ENCODE assay signal across 18 cellular contexts in the genomic region with DNA sequence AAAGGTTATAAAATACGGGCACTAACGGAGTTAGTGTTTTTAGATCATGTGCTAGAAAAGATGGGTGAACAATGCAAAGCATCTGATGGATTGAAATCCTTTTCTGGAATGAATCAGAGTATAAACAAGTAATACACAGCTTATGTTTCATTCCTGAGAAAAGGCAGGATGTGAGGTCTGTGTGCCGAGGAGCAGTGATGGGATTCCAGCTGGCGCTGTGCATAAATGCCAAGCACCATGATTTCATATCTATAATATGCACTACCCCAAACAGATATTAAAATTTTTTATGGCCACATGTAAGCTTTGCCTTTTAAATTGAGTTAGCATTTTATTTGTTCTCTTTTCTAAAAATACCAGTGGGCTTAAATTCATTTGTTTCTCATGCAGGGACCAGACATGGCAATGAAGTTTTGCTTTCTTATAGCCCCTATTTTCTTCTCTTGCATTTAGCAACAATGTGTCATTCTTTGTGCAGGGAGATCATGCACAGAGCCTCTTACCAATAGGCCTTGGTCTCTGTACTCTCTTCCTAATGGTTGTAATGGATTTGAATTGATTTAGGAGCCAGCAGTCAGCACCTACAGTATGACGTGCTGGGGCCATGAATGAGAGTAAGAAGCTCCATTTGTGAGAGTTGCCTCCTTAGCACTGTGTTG.
A peak's percentile ranks its signal among the peaks of the same experiment; 100 is the strongest.
DNase-seq lines count a peak whose midpoint lies in the region; TF ChIP-seq lines count a peak whose summit lies in the region.
"Had no signal": no experiment of that assay in that cellular context is flagged by ENCODE, and none has a peak within 500 bp of the region (broad histone marks: within the 10 kb centered on the region; RNA-seq: fewer than 3 reads in every experiment).

No MANE protein-coding gene starts in this region.

- in situ Hi-C loops in GM23248 (cut with MboI) = no loop called here

- H3K4me3 ChIP-seq in AG04450 (ENCODE audit: low read depth, low read length) (no peak overlapping the region), GM23248 (0 out of 2 replicates have a peak overlapping the region, but pooled peaks have one; percentile 12), muscle layer of colon (ENCODE audit: low read depth in 1 of 2, low read length in 2 of 2) (no peak overlapping the region)
- H3K4me3 ChIP-seq: upper lobe of left lung had no signal

- H3K27ac ChIP-seq in AG04450 (ENCODE audit: low read depth, low read length) (peak overlapping the region; percentile 93), GM23248 (peak overlapping the region; percentile 72), muscle layer of colon (ENCODE audit: low read depth, low read length) (peak overlapping the region; percentile 43)
- H3K27ac ChIP-seq: RWPE1, upper lobe of left lung had no signal

- peaks cover 23% of the 10 kb centered on the region for H3K4me1 Mint-ChIP-seq in mesothelial cell of epicardium
- H3K4me1 Mint-ChIP-seq in activated T-cell treated with anti-CD3 and anti-CD28 coated beads, Interleukin-2, amount 50 U/mL, for 24 hours (ENCODE audit: low read depth) = peaks cover 1% of the 10 kb centered on the region

- H3K4me1 ChIP-seq in GM23248 (ENCODE audit: insufficient read depth) (peaks cover 66% of the 10 kb centered on the region), muscle layer of colon (ENCODE audit: insufficient read depth, low read length) (peaks cover 47% of the 10 kb centered on the region)
- H3K4me1 ChIP-seq: upper lobe of left lung had no signal

- H3K9me3 ChIP-seq in AG04450 (ENCODE audit: control insufficient read depth, insufficient read depth, low read length) = no peaks in the 10 kb centered on the region
- H3K9me3 ChIP-seq in GM23248 (ENCODE audit: low read depth) = no peaks in the 10 kb centered on the region
- H3K9me3 ChIP-seq in muscle layer of colon (ENCODE audit: low read length) = no peaks in the 10 kb centered on the region
- H3K9me3 ChIP-seq: BE2C, upper lobe of left lung had no signal

- H3F3A ChIP-seq in GM23248 (ENCODE audit: insufficient read depth) = peaks cover 44% of the 10 kb centered on the region

- CTCF ChIA-PET in AG04450 (lab: Charles Lee) = interaction anchor here (0.7 to 3.0 kb wide), 5 partner anchors 11 to 214 kb away, joined by 3 to 15 read pairs (median 3); no protein-coding TSS in a partner anchor

- no peak overlapping the region for H3K27ac Mint-ChIP-seq in mesothelial cell of epicardium
- H3K27ac Mint-ChIP-seq in activated T-cell treated with anti-CD3 and anti-CD28 coated beads, Interleukin-2, amount 50 U/mL, for 24 hours = no peak overlapping the region
- H3K27ac Mint-ChIP-seq: activated CD8-positive, alpha-beta T cell treated with anti-CD3 and anti-CD28 coated beads for 36 hours had no signal

- H3K36me3 Mint-ChIP-seq in mesothelial cell of epicardium = no peaks in the 10 kb centered on the region
- no peaks in the 10 kb centered on the region for H3K36me3 Mint-ChIP-seq in activated T-cell treated with anti-CD3 and anti-CD28 coated beads, Interleukin-2, amount 50 U/mL, for 24 hours (ENCODE audit: low read depth)

- no peaks in the 10 kb centered on the region for H3K27me3 Mint-ChIP-seq in mesothelial cell of epicardium (ENCODE audit: low read depth)
- no peaks in the 10 kb centered on the region for H3K27me3 Mint-ChIP-seq in activated T-cell treated with anti-CD3 and anti-CD28 coated beads, Interleukin-2, amount 50 U/mL, for 24 hours

- peak overlapping the region; percentile 30 for H3K4me2 ChIP-seq in GM23248 (ENCODE audit: unreplicated experiment)

- DNase-seq in AG04450 (ENCODE audit: low read depth, low spot score) (peak; percentile 89), GM23248 (peak; percentile 71), astrocyte of the hippocampus (ENCODE audit: low read depth, low spot score) (peak; percentile 48), islet precursor cell (no peak), mesothelial cell of epicardium (ENCODE audit: low spot score in 2 of 2, unreplicated experiment in 2 of 2) (no peak), DMS79 treated with DMSO at 0.1 percent for 48 hours (lab: John Stamatoyannopoulos, UW) (no peak)
- DNase-seq in activated T-cell treated with anti-CD3 and anti-CD28 coated beads, Interleukin-2, amount 50 U/mL, for 24 hours = no peak
- DNase-seq: activated gamma-delta T cell treated with Interleukin-2 at 50 U/mL for 16 hours, BE2C, cerebellar nuclear complex, KBM-7, mesendoderm, NCI-H1436 treated with DMSO at 0.1 percent for 48 hours, NCI-H526 treated with DMSO at 0.1 percent for 48 hours, upper lobe of left lung had no signal

- no peaks in the 10 kb centered on the region for H3K27me3 ChIP-seq in AG04450 (ENCODE audit: control insufficient read depth, insufficient read depth, low read length)
- H3K27me3 ChIP-seq in GM23248 (replicated peaks; ENCODE audit: insufficient read depth) = no peaks in the 10 kb centered on the region
- H3K27me3 ChIP-seq in muscle layer of colon (ENCODE audit: control insufficient read depth in 1 of 2, insufficient read depth in 2 of 2, low read length in 2 of 2) = no peaks in the 10 kb centered on the region
- H3K27me3 ChIP-seq: BE2C, upper lobe of left lung had no signal

- TF ChIP-seq CTCF in AG04450 (IDR thresholded peaks at IDR 0.05; ENCODE audit: low read depth, low read length) (no peak), mesothelial cell of epicardium (IDR thresholded peaks at IDR 0.05; ENCODE audit: unreplicated experiment) (no peak)

- H3K4me3 Mint-ChIP-seq in mesothelial cell of epicardium = no peak overlapping the region
- H3K4me3 Mint-ChIP-seq in activated T-cell treated with anti-CD3 and anti-CD28 coated beads, Interleukin-2, amount 50 U/mL, for 24 hours = no peak overlapping the region
- H3K4me3 Mint-ChIP-seq: activated CD8-positive, alpha-beta T cell treated with anti-CD3 and anti-CD28 coated beads for 36 hours had no signal

- H3K9me2 ChIP-seq in GM23248 (ENCODE audit: insufficient read depth) = no peaks in the 10 kb centered on the region

- H3K79me2 ChIP-seq in GM23248 (ENCODE audit: insufficient read depth) = no peaks in the 10 kb centered on the region

- H4K20me1 ChIP-seq in GM23248 (ENCODE audit: insufficient read depth) = no peaks in the 10 kb centered on the region

- H3K9ac ChIP-seq in GM23248 = peak overlapping the region; percentile 45; the same call in 1 of the 2 replicates
- H3K9ac ChIP-seq in muscle layer of colon (ENCODE audit: low read length) = no peak overlapping the region

- peak overlapping the region; percentile 25 for H2AFZ ChIP-seq in GM23248

- 34 to 37% methylated on average over 5 of the region's 5 CpGs for WGBS in GM23248 (ENCODE audit: low coverage in 1 of 2, low lambda C conversion rate in 2 of 2, missing lambda C conversion rate in 2 of 2), 2 experiments

- POLR2A ChIA-PET in AG04450 (lab: Yijun Ruan, JAX) = interaction anchor here (0.5 to 1.7 kb wide), 11 partner anchors 25 to 215 kb away, joined by 3 to 13 read pairs (median 4); no protein-coding TSS in a partner anchor

- H3K36me3 ChIP-seq in GM23248 (ENCODE audit: low read depth) (no peaks in the 10 kb centered on the region), muscle layer of colon (ENCODE audit: insufficient read depth, low read length) (no peaks in the 10 kb centered on the region)
- H3K36me3 ChIP-seq: BE2C, upper lobe of left lung had no signal

- H3K9me3 Mint-ChIP-seq in mesothelial cell of epicardium = no peaks in the 10 kb centered on the region
- no peaks in the 10 kb centered on the region for H3K9me3 Mint-ChIP-seq in activated T-cell treated with anti-CD3 and anti-CD28 coated beads, Interleukin-2, amount 50 U/mL, for 24 hours
- H3K9me3 Mint-ChIP-seq: activated CD8-positive, alpha-beta T cell treated with anti-CD3 and anti-CD28 coated beads for 36 hours had no signal

Comparison
In these comparisons a context has a peak if more than half of its experiments do, and no peak if none do; other contexts are left out.
1. DNase-seq: peak in AG04450 (single experiment), GM23248 (single experiment) and astrocyte of the hippocampus (single experiment); none in islet precursor cell (single experiment), mesothelial cell of epicardium (0 of 2), activated T-cell treated with anti-CD3 and anti-CD28 coated beads, Interleukin-2, amount 50 U/mL, for 24 hours (single experiment) and DMS79 treated with DMSO at 0.1 percent for 48 hours (single experiment).
2. H3K27ac ChIP-seq: peak in every context shown above with its lines; median percentile 93 in AG04450; 72 in GM23248; 43 in muscle layer of colon.